ENCODE assay signal across 2 cellular contexts in the genomic region with DNA sequence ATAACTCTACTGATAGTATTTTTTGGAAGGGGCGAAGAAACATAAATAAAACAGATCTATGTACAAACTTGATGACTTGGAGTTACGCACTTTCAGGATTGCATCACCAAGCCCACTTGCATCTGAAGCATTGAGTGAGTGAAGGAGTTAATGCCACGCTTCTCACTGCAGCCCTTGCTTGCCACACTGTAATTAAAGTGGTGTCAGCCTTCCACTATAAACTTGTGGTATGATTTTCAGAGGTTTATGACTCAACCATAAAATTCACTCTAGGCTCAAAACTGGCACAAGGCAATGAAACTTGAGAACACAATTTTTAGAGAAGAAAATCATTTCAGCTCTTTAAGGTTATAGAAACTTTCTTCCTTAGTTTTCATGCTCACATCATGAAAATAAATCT.
TF ChIP-seq lines count a peak whose summit lies in the region.

No MANE protein-coding gene starts in this region.

TF ChIP-seq in HEK293, 187 proteins besides CTCF, POLR2A, EP300 and RAD21 (continued from another document):
- TF ChIP-seq, protein P1, sequence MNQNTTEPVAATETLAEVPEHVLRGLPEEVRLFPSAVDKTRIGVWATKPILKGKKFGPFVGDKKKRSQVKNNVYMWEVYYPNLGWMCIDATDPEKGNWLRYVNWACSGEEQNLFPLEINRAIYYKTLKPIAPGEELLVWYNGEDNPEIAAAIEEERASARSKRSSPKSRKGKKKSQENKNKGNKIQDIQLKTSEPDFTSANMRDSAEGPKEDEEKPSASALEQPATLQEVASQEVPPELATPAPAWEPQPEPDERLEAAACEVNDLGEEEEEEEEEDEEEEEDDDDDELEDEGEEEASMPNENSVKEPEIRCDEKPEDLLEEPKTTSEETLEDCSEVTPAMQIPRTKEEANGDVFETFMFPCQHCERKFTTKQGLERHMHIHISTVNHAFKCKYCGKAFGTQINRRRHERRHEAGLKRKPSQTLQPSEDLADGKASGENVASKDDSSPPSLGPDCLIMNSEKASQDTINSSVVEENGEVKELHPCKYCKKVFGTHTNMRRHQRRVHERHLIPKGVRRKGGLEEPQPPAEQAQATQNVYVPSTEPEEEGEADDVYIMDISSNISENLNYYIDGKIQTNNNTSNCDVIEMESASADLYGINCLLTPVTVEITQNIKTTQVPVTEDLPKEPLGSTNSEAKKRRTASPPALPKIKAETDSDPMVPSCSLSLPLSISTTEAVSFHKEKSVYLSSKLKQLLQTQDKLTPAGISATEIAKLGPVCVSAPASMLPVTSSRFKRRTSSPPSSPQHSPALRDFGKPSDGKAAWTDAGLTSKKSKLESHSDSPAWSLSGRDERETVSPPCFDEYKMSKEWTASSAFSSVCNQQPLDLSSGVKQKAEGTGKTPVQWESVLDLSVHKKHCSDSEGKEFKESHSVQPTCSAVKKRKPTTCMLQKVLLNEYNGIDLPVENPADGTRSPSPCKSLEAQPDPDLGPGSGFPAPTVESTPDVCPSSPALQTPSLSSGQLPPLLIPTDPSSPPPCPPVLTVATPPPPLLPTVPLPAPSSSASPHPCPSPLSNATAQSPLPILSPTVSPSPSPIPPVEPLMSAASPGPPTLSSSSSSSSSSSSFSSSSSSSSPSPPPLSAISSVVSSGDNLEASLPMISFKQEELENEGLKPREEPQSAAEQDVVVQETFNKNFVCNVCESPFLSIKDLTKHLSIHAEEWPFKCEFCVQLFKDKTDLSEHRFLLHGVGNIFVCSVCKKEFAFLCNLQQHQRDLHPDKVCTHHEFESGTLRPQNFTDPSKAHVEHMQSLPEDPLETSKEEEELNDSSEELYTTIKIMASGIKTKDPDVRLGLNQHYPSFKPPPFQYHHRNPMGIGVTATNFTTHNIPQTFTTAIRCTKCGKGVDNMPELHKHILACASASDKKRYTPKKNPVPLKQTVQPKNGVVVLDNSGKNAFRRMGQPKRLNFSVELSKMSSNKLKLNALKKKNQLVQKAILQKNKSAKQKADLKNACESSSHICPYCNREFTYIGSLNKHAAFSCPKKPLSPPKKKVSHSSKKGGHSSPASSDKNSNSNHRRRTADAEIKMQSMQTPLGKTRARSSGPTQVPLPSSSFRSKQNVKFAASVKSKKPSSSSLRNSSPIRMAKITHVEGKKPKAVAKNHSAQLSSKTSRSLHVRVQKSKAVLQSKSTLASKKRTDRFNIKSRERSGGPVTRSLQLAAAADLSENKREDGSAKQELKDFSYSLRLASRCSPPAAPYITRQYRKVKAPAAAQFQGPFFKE (tag by site-specific recombination; IDR thresholded peaks at IDR 0.05; ENCODE audit: borderline replicate concordance) = no peak
- TF ChIP-seq SP7 (tag by site-specific recombination; IDR thresholded peaks at IDR 0.05) = peak; percentile 49; the same call in 1 of the 2 replicates
TF ChIP-seq in HEK293: peak in this region for 1.

TF ChIP-seq in HepG2, 621 proteins besides CTCF, POLR2A, EP300 and RAD21 (continued from another document):
- TF ChIP-seq, protein P2, sequence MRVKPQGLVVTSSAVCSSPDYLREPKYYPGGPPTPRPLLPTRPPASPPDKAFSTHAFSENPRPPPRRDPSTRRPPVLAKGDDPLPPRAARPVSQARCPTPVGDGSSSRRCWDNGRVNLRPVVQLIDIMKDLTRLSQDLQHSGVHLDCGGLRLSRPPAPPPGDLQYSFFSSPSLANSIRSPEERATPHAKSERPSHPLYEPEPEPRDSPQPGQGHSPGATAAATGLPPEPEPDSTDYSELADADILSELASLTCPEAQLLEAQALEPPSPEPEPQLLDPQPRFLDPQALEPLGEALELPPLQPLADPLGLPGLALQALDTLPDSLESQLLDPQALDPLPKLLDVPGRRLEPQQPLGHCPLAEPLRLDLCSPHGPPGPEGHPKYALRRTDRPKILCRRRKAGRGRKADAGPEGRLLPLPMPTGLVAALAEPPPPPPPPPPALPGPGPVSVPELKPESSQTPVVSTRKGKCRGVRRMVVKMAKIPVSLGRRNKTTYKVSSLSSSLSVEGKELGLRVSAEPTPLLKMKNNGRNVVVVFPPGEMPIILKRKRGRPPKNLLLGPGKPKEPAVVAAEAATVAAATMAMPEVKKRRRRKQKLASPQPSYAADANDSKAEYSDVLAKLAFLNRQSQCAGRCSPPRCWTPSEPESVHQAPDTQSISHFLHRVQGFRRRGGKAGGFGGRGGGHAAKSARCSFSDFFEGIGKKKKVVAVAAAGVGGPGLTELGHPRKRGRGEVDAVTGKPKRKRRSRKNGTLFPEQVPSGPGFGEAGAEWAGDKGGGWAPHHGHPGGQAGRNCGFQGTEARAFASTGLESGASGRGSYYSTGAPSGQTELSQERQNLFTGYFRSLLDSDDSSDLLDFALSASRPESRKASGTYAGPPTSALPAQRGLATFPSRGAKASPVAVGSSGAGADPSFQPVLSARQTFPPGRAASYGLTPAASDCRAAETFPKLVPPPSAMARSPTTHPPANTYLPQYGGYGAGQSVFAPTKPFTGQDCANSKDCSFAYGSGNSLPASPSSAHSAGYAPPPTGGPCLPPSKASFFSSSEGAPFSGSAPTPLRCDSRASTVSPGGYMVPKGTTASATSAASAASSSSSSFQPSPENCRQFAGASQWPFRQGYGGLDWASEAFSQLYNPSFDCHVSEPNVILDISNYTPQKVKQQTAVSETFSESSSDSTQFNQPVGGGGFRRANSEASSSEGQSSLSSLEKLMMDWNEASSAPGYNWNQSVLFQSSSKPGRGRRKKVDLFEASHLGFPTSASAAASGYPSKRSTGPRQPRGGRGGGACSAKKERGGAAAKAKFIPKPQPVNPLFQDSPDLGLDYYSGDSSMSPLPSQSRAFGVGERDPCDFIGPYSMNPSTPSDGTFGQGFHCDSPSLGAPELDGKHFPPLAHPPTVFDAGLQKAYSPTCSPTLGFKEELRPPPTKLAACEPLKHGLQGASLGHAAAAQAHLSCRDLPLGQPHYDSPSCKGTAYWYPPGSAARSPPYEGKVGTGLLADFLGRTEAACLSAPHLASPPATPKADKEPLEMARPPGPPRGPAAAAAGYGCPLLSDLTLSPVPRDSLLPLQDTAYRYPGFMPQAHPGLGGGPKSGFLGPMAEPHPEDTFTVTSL (CRISPR knock-in tag; IDR thresholded peaks at IDR 0.05; ENCODE audit: borderline replicate concordance) = no peak
- TF ChIP-seq KMT2A (CRISPR knock-in tag; IDR thresholded peaks at IDR 0.05) (no peak), HOXA9 (CRISPR knock-in tag; IDR thresholded peaks at IDR 0.05; ENCODE audit: borderline replicate concordance) (no peak), HDAC2 (CRISPR knock-in tag; IDR thresholded peaks at IDR 0.05) (no peak), NR2F6 (IDR thresholded peaks at IDR 0.05) (no peak), NR2F6 (CRISPR knock-in tag; IDR thresholded peaks at IDR 0.05) (no peak), RNF2 (conservative IDR thresholded peaks at IDR 0.05; ENCODE audit: low read depth) (no peak), ZNF333 (CRISPR knock-in tag; IDR thresholded peaks at IDR 0.05; ENCODE audit: borderline replicate concordance) (no peak), ZNF143 (CRISPR knock-in tag; IDR thresholded peaks at IDR 0.05) (no peak), ARNTL (CRISPR knock-in tag; IDR thresholded peaks at IDR 0.05) (no peak), MLLT10 (CRISPR knock-in tag; IDR thresholded peaks at IDR 0.05) (no peak), EZH2 (conservative IDR thresholded peaks at IDR 0.05; ENCODE audit: low read depth, low read length) (no peak), ZNF839 (CRISPR knock-in tag; IDR thresholded peaks at IDR 0.05; ENCODE audit: borderline replicate concordance) (no peak), ZBTB3 (CRISPR knock-in tag; IDR thresholded peaks at IDR 0.05; ENCODE audit: borderline replicate concordance, low read depth) (no peak), SOX6 (IDR thresholded peaks at IDR 0.05) (no peak), SOX6 (CRISPR knock-in tag; IDR thresholded peaks at IDR 0.05) (no peak), ZNF552 (CRISPR knock-in tag; IDR thresholded peaks at IDR 0.05; ENCODE audit: borderline replicate concordance) (no peak)
- TF ChIP-seq, protein P3, sequence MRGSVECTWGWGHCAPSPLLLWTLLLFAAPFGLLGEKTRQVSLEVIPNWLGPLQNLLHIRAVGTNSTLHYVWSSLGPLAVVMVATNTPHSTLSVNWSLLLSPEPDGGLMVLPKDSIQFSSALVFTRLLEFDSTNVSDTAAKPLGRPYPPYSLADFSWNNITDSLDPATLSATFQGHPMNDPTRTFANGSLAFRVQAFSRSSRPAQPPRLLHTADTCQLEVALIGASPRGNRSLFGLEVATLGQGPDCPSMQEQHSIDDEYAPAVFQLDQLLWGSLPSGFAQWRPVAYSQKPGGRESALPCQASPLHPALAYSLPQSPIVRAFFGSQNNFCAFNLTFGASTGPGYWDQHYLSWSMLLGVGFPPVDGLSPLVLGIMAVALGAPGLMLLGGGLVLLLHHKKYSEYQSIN (CRISPR knock-in tag; IDR thresholded peaks at IDR 0.05; ENCODE audit: borderline replicate concordance) = no peak
TF ChIP-seq in HepG2: peak in this region for 0.
